In the genomic region with DNA sequence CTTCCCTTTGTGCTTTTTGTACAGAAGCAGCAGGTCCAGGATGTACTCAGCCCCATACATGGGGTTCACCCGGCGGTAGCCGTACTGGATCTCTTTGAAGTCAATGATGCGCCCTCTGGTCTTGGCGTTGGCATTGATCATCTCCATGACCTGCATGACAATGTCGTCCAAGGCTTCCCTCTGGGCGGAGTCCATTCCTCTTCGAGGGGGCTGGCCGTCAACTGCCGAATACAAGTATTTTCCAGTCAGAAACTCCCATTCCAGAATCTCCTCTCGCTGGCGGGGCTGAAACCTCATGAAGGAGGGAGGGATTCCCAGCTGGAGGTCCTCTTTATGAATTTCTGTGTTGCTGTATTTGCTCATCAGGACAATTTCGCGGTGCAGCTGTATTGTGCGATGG, we compare ENCODE assay signal across 26 cellular contexts.
A peak's percentile ranks its signal among the peaks of the same experiment; 100 is the strongest.
DNase-seq lines count a peak whose midpoint lies in the region; ATAC-seq and TF ChIP-seq lines count a peak whose summit lies in the region.
"Had no signal": no experiment of that assay in that cellular context is flagged by ENCODE, and none has a peak within 500 bp of the region (broad histone marks: within the 10 kb centered on the region; RNA-seq: fewer than 3 reads in every experiment).

No MANE protein-coding gene starts in this region.

- H3K9ac ChIP-seq in endodermal cell (ENCODE audit: extremely low read depth, low read length, poor library complexity, severe bottlenecking), result no peak overlapping the region

- DNase-seq in A673 (ENCODE audit: low spot score), result peak; percentile 40
- DNase-seq in CD14-positive monocyte (ENCODE audit: low spot score), result no peak
- no peak for DNase-seq in GM13976 (ENCODE audit: low spot score)
- DNase-seq in endodermal cell, result no peak
- DNase-seq: activated CD4-positive, alpha-beta T cell treated with anti-CD3 and anti-CD28 coated beads, Interleukin-2, amount 50 U/mL, for 4 hours; activated CD4-positive, CD25-positive, alpha-beta regulatory T cell; activated naive CD4-positive, alpha-beta T cell treated with anti-CD3 and anti-CD28 coated beads, Interleukin-2, amount 50 U/mL, for 16 hours; amygdala; C1 segment of cervical spinal cord; colonic mucosa; DMS79; effector memory CD4-positive, alpha-beta T cell; Kasumi-1; left ventricle myocardium superior; NCI-H1417 treated with DMSO at 0.1 percent for 48 hours; NCI-H2081 treated with DMSO at 0.1 percent for 48 hours; NCI-H446 treated with DMSO at 0.1 percent for 48 hours; right lobe of liver; stimulated activated CD4-positive, alpha-beta T cell treated with anti-CD3 and anti-CD28 coated beads, Interleukin-12 subunit alpha, Interleukin-12 subunit beta, amount 100 ng/mL, for 4 hours; stimulated activated CD4-positive, alpha-beta T cell treated with anti-CD3 and anti-CD28 coated beads, Interleukin-2, amount 100 ng/mL, for 48 hours; T-cell; trophoblast cell had no signal

- BruUV-seq in A673 (replicated peaks; lab: Mats Ljungman, UMichigan), result no TSS peak

- H3K4me1 Mint-ChIP-seq in CD14-positive monocyte, result peaks cover 70% of the 10 kb centered on the region
- peaks cover 73% of the 10 kb centered on the region for H3K4me1 Mint-ChIP-seq in dendritic cell treated with granulocyte-macrophage colony-stimulating factor and Interleukin-4, amounts not matched to agents 40 ng/mL and 50 ng/mL, for 4 days (ENCODE audit: low read depth)
- peaks cover 5% of the 10 kb centered on the region for H3K4me1 Mint-ChIP-seq in endodermal cell

- no peaks in the 10 kb centered on the region for H3K9me3 ChIP-seq in A673 (ENCODE audit: low read depth, low read length, poor library complexity, severe bottlenecking)
- H3K9me3 ChIP-seq in neutrophil, result no peaks in the 10 kb centered on the region
- peaks cover 14% of the 10 kb centered on the region for H3K9me3 ChIP-seq in endodermal cell (ENCODE audit: control insufficient read depth, low read length)
- H3K9me3 ChIP-seq: colonic mucosa, right lobe of liver had no signal

- POLR2A ChIA-PET in A673 (lab: Charles Lee; ENCODE audit: low non-redundant PET), result no interaction called here

- H3K4me3 Mint-ChIP-seq in CD14-positive monocyte (no peak overlapping the region), endodermal cell (no peak overlapping the region)
- no peak overlapping the region for H3K4me3 Mint-ChIP-seq in dendritic cell treated with granulocyte-macrophage colony-stimulating factor and Interleukin-4, amounts not matched to agents 40 ng/mL and 50 ng/mL, for 4 days
- H3K4me3 Mint-ChIP-seq: T-cell had no signal

- peaks cover 7% of the 10 kb centered on the region for H3K36me3 ChIP-seq in A673 (ENCODE audit: insufficient read depth, low read length, poor library complexity, severe bottlenecking)
- H3K36me3 ChIP-seq in neutrophil, result peaks cover 10% of the 10 kb centered on the region
- peaks cover 62% of the 10 kb centered on the region for H3K36me3 ChIP-seq in endodermal cell (ENCODE audit: control insufficient read depth, insufficient read depth, low read length)
- H3K36me3 ChIP-seq: colonic mucosa had no signal

- peak overlapping the region; percentile 2 for H3K27ac ChIP-seq in A673 (ENCODE audit: low read depth, low read length, poor library complexity, severe bottlenecking)
- peak overlapping the region; percentile 95 for H3K27ac ChIP-seq in neutrophil
- H3K27ac ChIP-seq in endodermal cell (ENCODE audit: low read depth, low read length), result no peak overlapping the region
- H3K27ac ChIP-seq: colonic mucosa, right lobe of liver had no signal

- no peak overlapping the region for H3K4me3 ChIP-seq in A673 (ENCODE audit: low read depth, low read length, poor library complexity, severe bottlenecking)
- no peak overlapping the region for H3K4me3 ChIP-seq in neutrophil (ENCODE audit: low read depth in 1 of 2, low read length in 1 of 2)
- no peak overlapping the region for H3K4me3 ChIP-seq in endodermal cell (ENCODE audit: low read length)
- H3K4me3 ChIP-seq: colonic mucosa, right lobe of liver had no signal

- 97 to 98% methylated on average over 11 to 15 of the region's 15 CpGs for WGBS in endodermal cell (ENCODE audit: insufficient coverage in 1 of 2, insufficient read length in 1 of 2), 2 experiments

- no peak for ATAC-seq in GM21737 (IDR thresholded peaks at IDR 0.05; ENCODE audit: unreplicated experiment)
- ATAC-seq: left ventricle myocardium superior, right lobe of liver, T-cell had no signal

- TF ChIP-seq CTCF in A673 (conservative IDR thresholded peaks at IDR 0.05; ENCODE audit: low read depth, low read length) (no peak), CD14-positive monocyte (IDR thresholded peaks at IDR 0.05) (no peak), neutrophil (IDR thresholded peaks at IDR 0.05) (no peak), GM13976 (IDR thresholded peaks at IDR 0.05; ENCODE audit: borderline replicate concordance, control extremely low read depth, extremely low read depth, insufficient read depth, missing control alignments) (no peak), endodermal cell (conservative IDR thresholded peaks at IDR 0.05) (no peak)

- H3K4me1 ChIP-seq in A673 (ENCODE audit: insufficient read depth, low read length, poor library complexity, severe bottlenecking) (peaks cover 17% of the 10 kb centered on the region), neutrophil (ENCODE audit: control insufficient read depth in 1 of 2, insufficient read depth in 1 of 2, low read depth in 1 of 2, low read length in 1 of 2) (peaks cover 57 to 62% of the 10 kb centered on the region in 2 experiments), endodermal cell (ENCODE audit: control insufficient read depth, insufficient read depth, low read length) (peaks cover 4% of the 10 kb centered on the region)
- H3K4me1 ChIP-seq: colonic mucosa had no signal

- H3K36me3 Mint-ChIP-seq in CD14-positive monocyte (peaks cover 48 to 60% of the 10 kb centered on the region in 2 donors), endodermal cell (ENCODE audit: low read depth) (peaks cover 56% of the 10 kb centered on the region)
- peaks cover 67% of the 10 kb centered on the region for H3K36me3 Mint-ChIP-seq in dendritic cell treated with granulocyte-macrophage colony-stimulating factor and Interleukin-4, amounts not matched to agents 40 ng/mL and 50 ng/mL, for 4 days (ENCODE audit: low read depth)

- CTCF ChIA-PET in A673 (lab: Charles Lee), result no interaction called here

- peak overlapping the region in 4 of 7 donors; percentile 22 to 74 (median 40) for H3K27ac Mint-ChIP-seq in CD14-positive monocyte
- peak overlapping the region; percentile 25 for H3K27ac Mint-ChIP-seq in dendritic cell treated with granulocyte-macrophage colony-stimulating factor and Interleukin-4, amounts not matched to agents 40 ng/mL and 50 ng/mL, for 4 days
- H3K27ac Mint-ChIP-seq in endodermal cell, result no peak overlapping the region
- H3K27ac Mint-ChIP-seq: progenitor cell of endocrine pancreas, T-cell had no signal

- H3K27me3 ChIP-seq in A673 (replicated peaks; ENCODE audit: insufficient read depth, low read depth, low read length, poor library complexity) (no peaks in the 10 kb centered on the region), neutrophil (no peaks in the 10 kb centered on the region), endodermal cell (ENCODE audit: control insufficient read depth, insufficient read depth, low read length, poor library complexity, severe bottlenecking) (no peaks in the 10 kb centered on the region)
- H3K27me3 ChIP-seq: colonic mucosa, right lobe of liver had no signal

- H3K27me3 Mint-ChIP-seq in CD14-positive monocyte (ENCODE audit: low read depth in 3 of 3) (peaks cover 0 to 3% (median 0%) of the 10 kb centered on the region in 3 donors), endodermal cell (ENCODE audit: insufficient read depth) (no peaks in the 10 kb centered on the region)
- no peaks in the 10 kb centered on the region for H3K27me3 Mint-ChIP-seq in dendritic cell treated with granulocyte-macrophage colony-stimulating factor and Interleukin-4, amounts not matched to agents 40 ng/mL and 50 ng/mL, for 4 days
- H3K27me3 Mint-ChIP-seq: progenitor cell of endocrine pancreas, T-cell had no signal

- in situ Hi-C loops in GM13976 (cut with MboI; ENCODE audit: low sequenced_read_pairs, unreplicated experiment), result no loop called here

- H3K9me3 Mint-ChIP-seq in CD14-positive monocyte, result no peaks in the 10 kb centered on the region
- H3K9me3 Mint-ChIP-seq in dendritic cell treated with granulocyte-macrophage colony-stimulating factor and Interleukin-4, amounts not matched to agents 40 ng/mL and 50 ng/mL, for 4 days, result no peaks in the 10 kb centered on the region
- no peaks in the 10 kb centered on the region for H3K9me3 Mint-ChIP-seq in endodermal cell
- H3K9me3 Mint-ChIP-seq: T-cell had no signal

- intact Hi-C loops in A673 (cut with micrococcal nuclease; ENCODE audit: unreplicated experiment), result loop anchor here (5.0 kb wide), 1 partner anchor 74 kb away; the partner anchor contains the start of gene CHSY1
- intact Hi-C loops in CD14-positive monocyte (cut with micrococcal nuclease), result no loop called here
- intact Hi-C loops in dendritic cell treated with granulocyte-macrophage colony-stimulating factor and Interleukin-4, amounts not matched to agents 40 ng/mL and 50 ng/mL, for 4 days (cut with micrococcal nuclease), result no loop called here
